Comparison of ENCODE assay signal across 8 cellular contexts in the genomic region with DNA sequence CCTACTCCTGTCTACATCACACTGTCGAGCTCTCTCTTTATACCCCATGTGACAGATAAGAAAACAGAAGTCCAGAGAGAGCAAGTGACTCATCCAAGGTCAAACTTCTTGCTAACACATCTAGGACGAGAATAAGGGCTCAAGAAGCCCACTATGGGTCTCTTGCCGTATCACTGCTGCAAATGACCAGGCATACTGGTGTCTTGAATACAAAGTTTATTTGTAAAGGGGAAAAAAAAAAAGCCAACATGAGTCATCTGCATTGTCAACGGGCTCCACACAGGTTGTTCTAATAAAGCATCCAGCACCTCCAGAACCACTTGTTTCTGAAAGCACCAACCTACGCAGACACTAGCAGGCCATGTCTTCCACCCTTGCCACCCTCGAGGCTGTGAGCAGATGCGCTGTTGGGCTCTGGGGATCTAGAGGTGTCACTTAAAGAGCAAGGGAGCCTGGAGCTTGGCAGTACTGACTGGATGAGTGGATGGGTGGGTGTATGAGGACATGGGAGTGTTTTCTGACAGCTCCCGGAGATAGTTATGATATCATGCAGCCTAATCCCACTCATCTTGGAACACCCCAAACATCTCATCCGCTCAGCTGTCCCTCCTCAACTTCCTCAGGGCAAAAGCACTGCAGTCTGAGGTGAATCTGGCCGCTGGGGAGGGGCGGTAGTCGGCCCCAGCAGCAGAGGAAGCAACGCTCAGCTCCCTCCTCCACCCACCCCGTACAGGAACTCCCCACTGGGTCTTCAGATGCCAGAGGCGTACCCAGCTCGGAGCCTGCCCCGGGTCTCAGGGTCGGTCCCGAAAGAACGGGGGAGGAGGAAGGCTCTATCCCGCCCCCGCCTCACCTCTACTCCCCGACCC. TPM values are rescaled to one million over a fixed set of nuclear protein-coding genes. Genes with fewer than 3 reads are reported as not detected.
DNase-seq lines count a peak whose midpoint lies in the region; ATAC-seq, FAIRE-seq and TF ChIP-seq lines count a peak whose summit lies in the region.

No MANE protein-coding gene starts in this region.

- no peak for DNase-seq in BJ (ENCODE audit: low read depth)
- DNase-seq in NOMO-1 (lab: John Stamatoyannopoulos, UW; ENCODE audit: unreplicated experiment in 2 of 2) = peak; percentile 58 to 86
- DNase-seq in activated T-cell treated with anti-CD3 and anti-CD28 coated beads, Interleukin-2, amount 50 U/mL, for 72 hours = peak; percentile 46 to 60
- peak; percentile 58 for DNase-seq in fibroblast of villous mesenchyme (ENCODE audit: low read depth)
- no peak for DNase-seq in natural killer cell treated with Interleukin-12 subunit alpha and Interleukin-12 subunit beta and Interleukin-15 and Interleukin-18, amount 100 ng/mL, for 72 hours (ENCODE audit: low spot score)
- peak; percentile 59 for DNase-seq in urothelium cell line (ENCODE audit: low spot score)

- TF ChIP-seq CTCF in BJ (IDR thresholded peaks at IDR 0.05; ENCODE audit: insufficient read depth, low read depth, low read length) (no peak), fibroblast of villous mesenchyme (IDR thresholded peaks at IDR 0.05; ENCODE audit: insufficient read depth, low read depth, low read length) (no peak)

- peaks cover 4% of the 10 kb centered on the region for H3K27me3 Mint-ChIP-seq in activated T-cell treated with anti-CD3 and anti-CD28 coated beads, Interleukin-2, amount 50 U/mL, for 72 hours (ENCODE audit: low read depth)
- H3K27me3 Mint-ChIP-seq in natural killer cell treated with Interleukin-12 subunit alpha and Interleukin-12 subunit beta and Interleukin-15 and Interleukin-18, amount 100 ng/mL, for 72 hours = peaks cover 0 to 5% of the 10 kb centered on the region in 2 donors

- POLR2A ChIA-PET in BJ (lab: Charles Lee) = interaction anchor here (0.6 kb wide), 1 partner anchor 76 kb away, joined by 3 read pairs; no protein-coding TSS in a partner anchor

- H3K4me1 Mint-ChIP-seq in activated T-cell treated with anti-CD3 and anti-CD28 coated beads, Interleukin-2, amount 50 U/mL, for 72 hours (ENCODE audit: low read depth) = peaks cover 36% of the 10 kb centered on the region
- peaks cover 18 to 23% of the 10 kb centered on the region in 2 donors for H3K4me1 Mint-ChIP-seq in natural killer cell treated with Interleukin-12 subunit alpha and Interleukin-12 subunit beta and Interleukin-15 and Interleukin-18, amount 100 ng/mL, for 72 hours (ENCODE audit: low read depth in 2 of 2)

- no peak for FAIRE-seq in urothelium cell line (lab: Jason Lieb, UNC)

- H3K27me3 ChIP-seq in BJ (ENCODE audit: control insufficient read depth, insufficient read depth, low read length) = no peaks in the 10 kb centered on the region; the same call in 1 of the 2 replicates

- H3K36me3 Mint-ChIP-seq in activated T-cell treated with anti-CD3 and anti-CD28 coated beads, Interleukin-2, amount 50 U/mL, for 72 hours (ENCODE audit: insufficient read depth in 2 of 2) = no peaks in the 10 kb centered on the region
- no peaks in the 10 kb centered on the region for H3K36me3 Mint-ChIP-seq in natural killer cell treated with Interleukin-12 subunit alpha and Interleukin-12 subunit beta and Interleukin-15 and Interleukin-18, amount 100 ng/mL, for 72 hours

- CTCF ChIA-PET in BJ (lab: Yijun Ruan, JAX) = interaction anchor here (0.6 to 3.0 kb wide), 12 partner anchors 8 to 311 kb away, joined by 3 to 24 read pairs (median 3); no protein-coding TSS in a partner anchor

- H3K27ac Mint-ChIP-seq in activated T-cell treated with anti-CD3 and anti-CD28 coated beads, Interleukin-2, amount 50 U/mL, for 72 hours = peak overlapping the region; percentile 79
- H3K27ac Mint-ChIP-seq in natural killer cell treated with Interleukin-12 subunit alpha and Interleukin-12 subunit beta and Interleukin-15 and Interleukin-18, amount 100 ng/mL, for 72 hours = peak overlapping the region in 1 of 2 donors; percentile 37

- no peaks in the 10 kb centered on the region; the same call in 1 of the 2 replicates for H3K36me3 ChIP-seq in BJ (ENCODE audit: control insufficient read depth, insufficient read depth, low read length)

- H3K9me3 Mint-ChIP-seq in activated T-cell treated with anti-CD3 and anti-CD28 coated beads, Interleukin-2, amount 50 U/mL, for 72 hours = no peaks in the 10 kb centered on the region
- H3K9me3 Mint-ChIP-seq in natural killer cell treated with Interleukin-12 subunit alpha and Interleukin-12 subunit beta and Interleukin-15 and Interleukin-18, amount 100 ng/mL, for 72 hours = no peaks in the 10 kb centered on the region

- H3K4me3 ChIP-seq in BJ (ENCODE audit: low read depth, low read length) = peak overlapping the region; percentile 77
- peak overlapping the region; percentile 77 for H3K4me3 ChIP-seq in fibroblast of villous mesenchyme (ENCODE audit: low read depth, low read length)

- H3K4me3 Mint-ChIP-seq in activated T-cell treated with anti-CD3 and anti-CD28 coated beads, Interleukin-2, amount 50 U/mL, for 72 hours = peak overlapping the region; percentile 85 to 87
- H3K4me3 Mint-ChIP-seq in natural killer cell treated with Interleukin-12 subunit alpha and Interleukin-12 subunit beta and Interleukin-15 and Interleukin-18, amount 100 ng/mL, for 72 hours = peak overlapping the region; percentile 75

- ATAC-seq in GM18873 (IDR thresholded peaks at IDR 0.05; ENCODE audit: low FRiP score, unreplicated experiment) (peak; percentile 57), HG03064 (IDR thresholded peaks at IDR 0.05; ENCODE audit: low read depth, unreplicated experiment) (peak; percentile 60)
- ATAC-seq in activated T-cell treated with anti-CD3 and anti-CD28 coated beads, Interleukin-2, amount 50 U/mL, for 72 hours (replicated peaks in 1 of 2) = peak; percentile 68 to 71
- ATAC-seq in natural killer cell treated with Interleukin-12 subunit alpha and Interleukin-12 subunit beta and Interleukin-15 and Interleukin-18, amount 100 ng/mL, for 72 hours = peak; percentile 66 to 68

RNA-seq across cellular contexts. Expression of a gene that starts 1.1 kb away (rescaled TPM):
- 11.9 and 12.8 TPM in 2 replicates for polyA plus RNA-seq in BJ (2011; rRNA removed)
- polyA minus RNA-seq in BJ (2011; rRNA and poly(A)+ RNA removed) = 6.4 and 6.7 TPM in 2 replicates
- 10 to 100 TPM; 28.4 to 36.1 TPM for total RNA-seq in activated T-cell treated with anti-CD3 and anti-CD28 coated beads, Interleukin-2, amount 50 U/mL, for 72 hours
- total RNA-seq in fibroblast of villous mesenchyme = 8.4 and 9.1 TPM in 2 replicates
- total RNA-seq in natural killer cell treated with Interleukin-12 subunit alpha and Interleukin-12 subunit beta and Interleukin-15 and Interleukin-18, amount 100 ng/mL, for 72 hours = 10 to 100 TPM; 12.7 to 17.9 TPM

Comparison
In these comparisons a context has a peak if more than half of its experiments do, and no peak if none do; other contexts are left out.
1. DNase-seq: peak in NOMO-1 (2 of 2), activated T-cell treated with anti-CD3 and anti-CD28 coated beads, Interleukin-2, amount 50 U/mL, for 72 hours (2 of 2), fibroblast of villous mesenchyme (single experiment) and urothelium cell line (single experiment); none in BJ (single experiment) and natural killer cell treated with Interleukin-12 subunit alpha and Interleukin-12 subunit beta and Interleukin-15 and Interleukin-18, amount 100 ng/mL, for 72 hours (single experiment).
2. Peak in every context shown above with its lines, with median percentiles within 50 percentile points of each other: ATAC-seq.